ENCODE assay signal across 18 cellular contexts in genomic region chr21:39634507-39634906, GRCh38. TPM values are rescaled to one million over a fixed set of nuclear protein-coding genes. Genes with fewer than 3 reads are reported as not detected.
"Had no signal": no experiment of that assay in that cellular context is flagged by ENCODE, and none has a peak within 500 bp of the region (broad histone marks: within the 10 kb centered on the region; RNA-seq: fewer than 3 reads in every experiment).

No MANE protein-coding gene starts in this region.

- H3K4me3 Mint-ChIP-seq: activated CD4-positive, alpha-beta memory T cell treated with anti-CD3 and anti-CD28 coated beads, Interleukin-2, amount 10 ng/mL, durations not matched to agents 7 days and 5 days; activated naive CD8-positive, alpha-beta T cell; activated T-cell treated with anti-CD3 and anti-CD28 coated beads, Interleukin-2, amount 50 U/mL, for 4 hours; brain; effector memory CD8-positive, alpha-beta T cell; naive B cell; neural progenitor cell; T-cell had no signal

- H2AFZ ChIP-seq: neural progenitor cell had no signal

- H3K4me1 Mint-ChIP-seq: activated CD4-positive, alpha-beta memory T cell treated with anti-CD3 and anti-CD28 coated beads, Interleukin-2, amount 10 ng/mL, durations not matched to agents 7 days and 5 days; naive B cell; T-cell had no signal

- H3K27ac ChIP-seq: gastroesophageal sphincter, heart right ventricle, neural progenitor cell, pancreas, tibial nerve had no signal

- H3K9me3 ChIP-seq: gastroesophageal sphincter, heart right ventricle, pancreas, tibial nerve had no signal

- H3K36me3 Mint-ChIP-seq: activated naive CD8-positive, alpha-beta T cell; brain; naive B cell; T-cell had no signal

- H3K4me3 ChIP-seq: gastroesophageal sphincter, heart right ventricle, lung, neural progenitor cell, pancreas, tibial nerve had no signal

- H3K27ac Mint-ChIP-seq: activated CD4-positive, alpha-beta memory T cell treated with anti-CD3 and anti-CD28 coated beads, Interleukin-2, amount 10 ng/mL, durations not matched to agents 7 days and 5 days; activated naive CD8-positive, alpha-beta T cell; effector memory CD8-positive, alpha-beta T cell; naive B cell; T-cell had no signal

- H3K4me1 ChIP-seq: gastroesophageal sphincter, heart right ventricle, tibial nerve had no signal

- H3K9me3 Mint-ChIP-seq: activated T-cell treated with anti-CD3 and anti-CD28 coated beads, Interleukin-2, amount 50 U/mL, for 4 hours; brain had no signal

- H3K9ac ChIP-seq: neural progenitor cell had no signal

- H3K27me3 Mint-ChIP-seq: activated CD4-positive, alpha-beta memory T cell treated with anti-CD3 and anti-CD28 coated beads, Interleukin-2, amount 10 ng/mL, durations not matched to agents 7 days and 5 days; brain had no signal

- ATAC-seq: activated T-cell treated with anti-CD3 and anti-CD28 coated beads, Interleukin-2, amount 50 U/mL, for 4 hours; effector memory CD8-positive, alpha-beta T cell; gastroesophageal sphincter; heart right ventricle; T-cell had no signal

- H3K4me2 ChIP-seq: neural progenitor cell had no signal

- H3K27me3 ChIP-seq: neural progenitor cell, pancreas had no signal

- DNase-seq: activated CD4-positive, alpha-beta memory T cell treated with anti-CD3 and anti-CD28 coated beads, Interleukin-2, amount 10 ng/mL, durations not matched to agents 7 days and 5 days; activated effector memory CD4-positive, alpha-beta T cell treated with Interleukin-2 at 50 U/mL for 16 hours; activated T-cell treated with anti-CD3 and anti-CD28 coated beads, Interleukin-2, amount 50 U/mL, for 4 hours; amygdala; effector memory CD8-positive, alpha-beta T cell; heart right ventricle; naive B cell; pancreas; stimulated activated CD4-positive, alpha-beta T cell treated with anti-CD3 and anti-CD28 coated beads, Interleukin-4, amount 100 ng/mL, for 24 hours; stimulated activated naive CD4-positive, alpha-beta T cell; T-cell; T-helper 9 cell had no signal

- H3K36me3 ChIP-seq: gastroesophageal sphincter, heart right ventricle, neural progenitor cell, pancreas, tibial nerve had no signal

RNA-seq across cellular contexts. Expression of gene B3GALT5, which starts 21.8 kb away (rescaled TPM):
- total RNA-seq: activated CD4-positive, alpha-beta memory T cell treated with anti-CD3 and anti-CD28 coated beads, Interleukin-2, amount 10 ng/mL, durations not matched to agents 7 days and 5 days; tibial nerve had no signal
